1 cellular context compared by ENCODE assay signal in genomic region chr5:143601357-143601756, GRCh38.
TF ChIP-seq lines count a peak whose summit lies in the region.

No MANE protein-coding gene starts in this region.

TF ChIP-seq in HepG2, 621 proteins besides CTCF, POLR2A, EP300 and RAD21 (continued from another document and continues in another):
- TF ChIP-seq MAFK (conservative IDR thresholded peaks at IDR 0.05 in 1 of 2, IDR thresholded peaks at IDR 0.05 in 1 of 2; ENCODE audit: low read length in 2 of 2): no peak
- no peak for TF ChIP-seq PATZ1 (CRISPR knock-in tag; IDR thresholded peaks at IDR 0.05)
- no peak; the same call in 1 of the 2 replicates for TF ChIP-seq CBX5 (CRISPR knock-in tag; IDR thresholded peaks at IDR 0.05; ENCODE audit: borderline replicate concordance)
- no peak for TF ChIP-seq KMT2B (CRISPR knock-in tag; IDR thresholded peaks at IDR 0.05)
- TF ChIP-seq ZMYM2 (CRISPR knock-in tag; IDR thresholded peaks at IDR 0.05): no peak
- TF ChIP-seq EHMT2 (IDR thresholded peaks at IDR 0.05; ENCODE audit: borderline replicate concordance, low read depth, low read length): 0 out of 2 replicates have a peak, but pooled peaks have one; percentile 42
- no peak for TF ChIP-seq CREB3 (CRISPR knock-in tag; IDR thresholded peaks at IDR 0.05)
- TF ChIP-seq ZSCAN22 (CRISPR knock-in tag; IDR thresholded peaks at IDR 0.05): no peak
- TF ChIP-seq MAFG (CRISPR knock-in tag; IDR thresholded peaks at IDR 0.05): no peak
- 0 out of 2 replicates have a peak, but pooled peaks have one; percentile 10 for TF ChIP-seq SOX5 (CRISPR knock-in tag; IDR thresholded peaks at IDR 0.05; ENCODE audit: borderline replicate concordance)
- TF ChIP-seq ZNF790 (CRISPR knock-in tag; IDR thresholded peaks at IDR 0.05; ENCODE audit: borderline replicate concordance): no peak
- TF ChIP-seq ZNF367 (CRISPR knock-in tag; IDR thresholded peaks at IDR 0.05; ENCODE audit: borderline replicate concordance): no peak
- TF ChIP-seq ZNF549 (CRISPR knock-in tag; IDR thresholded peaks at IDR 0.05): no peak
- no peak for TF ChIP-seq ZNF331 (CRISPR knock-in tag; IDR thresholded peaks at IDR 0.05)
- no peak for TF ChIP-seq PHB2 (IDR thresholded peaks at IDR 0.05; ENCODE audit: partially characterized antibody)
- no peak for TF ChIP-seq SP1 (IDR thresholded peaks at IDR 0.05)
- no peak for TF ChIP-seq SP1 (CRISPR knock-in tag; IDR thresholded peaks at IDR 0.05)
- peak; percentile 29; the same call in 1 of the 2 replicates for TF ChIP-seq ETV5 (CRISPR knock-in tag; IDR thresholded peaks at IDR 0.05; ENCODE audit: borderline replicate concordance)
- no peak for TF ChIP-seq ZNF574 (CRISPR knock-in tag; IDR thresholded peaks at IDR 0.05)
- no peak for TF ChIP-seq KDM5A (IDR thresholded peaks at IDR 0.05; ENCODE audit: borderline replicate concordance, low read length)
- TF ChIP-seq ZNF281 (CRISPR knock-in tag; IDR thresholded peaks at IDR 0.05; ENCODE audit: borderline replicate concordance): no peak
- TF ChIP-seq E2F1 (CRISPR knock-in tag; IDR thresholded peaks at IDR 0.05): no peak
- TF ChIP-seq ZNF142 (CRISPR knock-in tag; IDR thresholded peaks at IDR 0.05): no peak
- no peak for TF ChIP-seq NAIF1 (CRISPR knock-in tag; IDR thresholded peaks at IDR 0.05; ENCODE audit: borderline replicate concordance)
- TF ChIP-seq MED1 (CRISPR knock-in tag; IDR thresholded peaks at IDR 0.05): peak; percentile 76
- TF ChIP-seq MXI1 (IDR thresholded peaks at IDR 0.05; ENCODE audit: borderline replicate concordance, low read depth, low read length): no peak
- no peak for TF ChIP-seq ZNF143 (CRISPR knock-in tag; IDR thresholded peaks at IDR 0.05)
- no peak for TF ChIP-seq ZFYVE20 (CRISPR knock-in tag; IDR thresholded peaks at IDR 0.05; ENCODE audit: borderline replicate concordance, low read depth)
- TF ChIP-seq ZFX (CRISPR knock-in tag; IDR thresholded peaks at IDR 0.05; ENCODE audit: low read depth): peak; percentile 44; the same call in 1 of the 2 replicates
- TF ChIP-seq ZFY (CRISPR knock-in tag; IDR thresholded peaks at IDR 0.05): peak; percentile 33; the same call in 1 of the 2 replicates
- no peak for TF ChIP-seq MEIS1 (CRISPR knock-in tag; IDR thresholded peaks at IDR 0.05; ENCODE audit: borderline replicate concordance)
- TF ChIP-seq ZNF292 (CRISPR knock-in tag; IDR thresholded peaks at IDR 0.05; ENCODE audit: borderline replicate concordance, low read depth): no peak
- TF ChIP-seq ZSCAN25 (CRISPR knock-in tag; IDR thresholded peaks at IDR 0.05): no peak
- no peak for TF ChIP-seq MBD4 (IDR thresholded peaks at IDR 0.05; ENCODE audit: borderline replicate concordance, low read length)
- no peak for TF ChIP-seq ERF (CRISPR knock-in tag; IDR thresholded peaks at IDR 0.05)
- TF ChIP-seq IRF2 (CRISPR knock-in tag; IDR thresholded peaks at IDR 0.05): no peak
- no peak for TF ChIP-seq PRPF4 (IDR thresholded peaks at IDR 0.05; ENCODE audit: low read depth, low read length, poor library complexity, severe bottlenecking)
- peak; percentile 68 for TF ChIP-seq POGZ (CRISPR knock-in tag; IDR thresholded peaks at IDR 0.05)
- TF ChIP-seq JUND (CRISPR knock-in tag; IDR thresholded peaks at IDR 0.05): no peak
- no peak for TF ChIP-seq TARDBP (CRISPR knock-in tag; IDR thresholded peaks at IDR 0.05)
- no peak for TF ChIP-seq PHF5A (CRISPR knock-in tag; IDR thresholded peaks at IDR 0.05; ENCODE audit: low read depth, unreplicated experiment)
- TF ChIP-seq SALL1 (CRISPR knock-in tag; IDR thresholded peaks at IDR 0.05): peak; percentile 67
- TF ChIP-seq ATF3 (CRISPR knock-in tag; IDR thresholded peaks at IDR 0.05): no peak
- TF ChIP-seq CENPT (CRISPR knock-in tag; IDR thresholded peaks at IDR 0.05; ENCODE audit: low read depth): no peak
- TF ChIP-seq SMYD3 (CRISPR knock-in tag; IDR thresholded peaks at IDR 0.05): no peak
- TF ChIP-seq ZNF639 (CRISPR knock-in tag; conservative IDR thresholded peaks at IDR 0.05): no peak
- TF ChIP-seq DR1 (CRISPR knock-in tag; IDR thresholded peaks at IDR 0.05): no peak
- no peak for TF ChIP-seq ZNF230 (CRISPR knock-in tag; IDR thresholded peaks at IDR 0.05)
- TF ChIP-seq GATAD2A (CRISPR knock-in tag; IDR thresholded peaks at IDR 0.05): peak; percentile 73
- no peak for TF ChIP-seq ARNT2 (CRISPR knock-in tag; IDR thresholded peaks at IDR 0.05; ENCODE audit: low read depth)
- TF ChIP-seq HMG20B (CRISPR knock-in tag; conservative IDR thresholded peaks at IDR 0.05): no peak
- TF ChIP-seq ZBTB1 (CRISPR knock-in tag; IDR thresholded peaks at IDR 0.05; ENCODE audit: borderline replicate concordance): no peak
- TF ChIP-seq MEF2D (CRISPR knock-in tag; IDR thresholded peaks at IDR 0.05): no peak
- TF ChIP-seq ZNF10 (CRISPR knock-in tag; IDR thresholded peaks at IDR 0.05; ENCODE audit: borderline replicate concordance, low read depth): no peak
- no peak for TF ChIP-seq TOE1 (CRISPR knock-in tag; IDR thresholded peaks at IDR 0.05)
- TF ChIP-seq RXRB (CRISPR knock-in tag; IDR thresholded peaks at IDR 0.05; ENCODE audit: borderline replicate concordance): peak; percentile 93
- no peak for TF ChIP-seq BHLHE40 (IDR thresholded peaks at IDR 0.05; ENCODE audit: low read length)
- no peak for TF ChIP-seq ZNF709 (CRISPR knock-in tag; IDR thresholded peaks at IDR 0.05)
- no peak for TF ChIP-seq ZNF343 (CRISPR knock-in tag; IDR thresholded peaks at IDR 0.05)
